ENCODE assay signal across 20 cellular contexts in genomic region chr15:69860316-69860715, GRCh38.
DNase-seq lines count a peak whose midpoint lies in the region; ATAC-seq, FAIRE-seq and TF ChIP-seq lines count a peak whose summit lies in the region.
"Had no signal": no experiment of that assay in that cellular context is flagged by ENCODE, and none has a peak within 500 bp of the region (broad histone marks: within the 10 kb centered on the region; RNA-seq: fewer than 3 reads in every experiment).

No MANE protein-coding gene starts in this region.

- no peak overlapping the region for H3K14ac ChIP-seq in trophoblast cell (ENCODE audit: low read length)

- H3K4ac ChIP-seq in trophoblast cell (ENCODE audit: low read depth, low read length), result no peak overlapping the region

- H3K27me3 ChIP-seq in trophoblast cell (ENCODE audit: insufficient read depth, low read length), result no peaks in the 10 kb centered on the region

- TF ChIP-seq CTCF in natural killer cell (IDR thresholded peaks at IDR 0.05) (no peak), brain (conservative IDR thresholded peaks at IDR 0.05) (no peak)

- peak; percentile 25 for DNase-seq in natural killer cell treated with Interleukin-12 subunit alpha and Interleukin-12 subunit beta and Interleukin-15 and Interleukin-18, amount 100 ng/mL, for 72 hours (ENCODE audit: low spot score)
- DNase-seq in natural killer cell (no peak), trophoblast cell (no peak), RCC 7860 (ENCODE audit: low spot score) (no peak)
- DNase-seq: DMS153, DND-41, KBM-7, MM.1S, NCI-H1048, NCI-H1417, NCI-H1694, NCI-H2029 treated with DMSO at 0.1 percent for 48 hours, NCI-H2227 treated with DMSO at 0.1 percent for 48 hours, PC-3 had no signal

- no peak overlapping the region for H3K23ac ChIP-seq in trophoblast cell (ENCODE audit: low read length)

- no peak overlapping the region for H4K91ac ChIP-seq in trophoblast cell (ENCODE audit: low read depth, low read length)

- H3K4me3 ChIP-seq in trophoblast cell (ENCODE audit: low read depth, low read length), result no peak overlapping the region

- H3K9ac ChIP-seq in trophoblast cell (ENCODE audit: low read length), result no peak overlapping the region

- no peak overlapping the region for H2BK120ac ChIP-seq in trophoblast cell (ENCODE audit: insufficient read depth, low read length, poor library complexity)

- H3K4me2 ChIP-seq in trophoblast cell (ENCODE audit: low read length), result no peak overlapping the region

- no peak overlapping the region for H3K18ac ChIP-seq in trophoblast cell (ENCODE audit: low read length)

- no peak for FAIRE-seq in RCC 7860 (lab: Jason Lieb, UNC)
- FAIRE-seq: GM19239, H54 had no signal

- intact Hi-C loops in natural killer cell (cut with micrococcal nuclease), result no loop called here

- H2BK12ac ChIP-seq in trophoblast cell (ENCODE audit: low read length), result no peak overlapping the region

- H4K8ac ChIP-seq in trophoblast cell (ENCODE audit: low read depth, low read length), result no peak overlapping the region

- no peak overlapping the region for H2AFZ ChIP-seq in trophoblast cell (ENCODE audit: insufficient read depth, low read length, poor library complexity)

- no peaks in the 10 kb centered on the region for H3K36me3 ChIP-seq in trophoblast cell (ENCODE audit: control insufficient read depth in 1 of 2, insufficient read depth in 2 of 2, low read length in 2 of 2)

- H3K9me3 ChIP-seq in trophoblast cell (ENCODE audit: insufficient read depth, low read depth, low read length), result no peaks in the 10 kb centered on the region

- no peak overlapping the region for H3K27ac Mint-ChIP-seq in natural killer cell treated with Interleukin-12 subunit alpha and Interleukin-12 subunit beta and Interleukin-15 and Interleukin-18, amount 100 ng/mL, for 72 hours
- no peak overlapping the region for H3K27ac Mint-ChIP-seq in natural killer cell
- H3K27ac Mint-ChIP-seq in brain, result peak overlapping the region in 3 of 5 experiments; percentile 18 to 58 (median 49)

- no peak for ATAC-seq in natural killer cell treated with Interleukin-12 subunit alpha and Interleukin-12 subunit beta and Interleukin-15 and Interleukin-18, amount 100 ng/mL, for 72 hours
- no peak for ATAC-seq in natural killer cell
- no peak for ATAC-seq in HG02642 (IDR thresholded peaks at IDR 0.05; ENCODE audit: poor library complexity, unreplicated experiment)
- no peak for ATAC-seq in GM21825 (IDR thresholded peaks at IDR 0.05; ENCODE audit: unreplicated experiment)
- ATAC-seq: PC-3, Right ventricle myocardium inferior had no signal

- H3K9me3 Mint-ChIP-seq in natural killer cell treated with Interleukin-12 subunit alpha and Interleukin-12 subunit beta and Interleukin-15 and Interleukin-18, amount 100 ng/mL, for 72 hours, result no peaks in the 10 kb centered on the region
- H3K9me3 Mint-ChIP-seq in natural killer cell (no peaks in the 10 kb centered on the region), brain (peaks cover 0 to 10% (median 0%) of the 10 kb centered on the region in 5 experiments)

- H3K79me2 ChIP-seq in trophoblast cell (ENCODE audit: control insufficient read depth, insufficient read depth, low read length, poor library complexity), result peaks cover 2% of the 10 kb centered on the region

- peaks cover 9% of the 10 kb centered on the region for H3K79me1 ChIP-seq in trophoblast cell (ENCODE audit: low read length)

- H3K4me3 Mint-ChIP-seq in natural killer cell treated with Interleukin-12 subunit alpha and Interleukin-12 subunit beta and Interleukin-15 and Interleukin-18, amount 100 ng/mL, for 72 hours, result no peak overlapping the region
- H3K4me3 Mint-ChIP-seq in natural killer cell (no peak overlapping the region), brain (no peak overlapping the region)

- H3K4me1 ChIP-seq in trophoblast cell (ENCODE audit: control insufficient read depth in 1 of 2, insufficient read depth in 2 of 2, low read length in 2 of 2), result peaks cover 20 to 29% of the 10 kb centered on the region in 2 experiments

- H3K4me1 Mint-ChIP-seq in natural killer cell treated with Interleukin-12 subunit alpha and Interleukin-12 subunit beta and Interleukin-15 and Interleukin-18, amount 100 ng/mL, for 72 hours (ENCODE audit: low read depth in 2 of 2), result peaks cover 0 to 4% of the 10 kb centered on the region in 2 donors
- H3K4me1 Mint-ChIP-seq in natural killer cell (peaks cover 6 to 11% of the 10 kb centered on the region in 2 donors), brain (peaks cover 78% of the 10 kb centered on the region)

- H2BK5ac ChIP-seq in trophoblast cell (ENCODE audit: low read depth, low read length, poor library complexity), result no peak overlapping the region

- H3K27ac ChIP-seq in trophoblast cell (ENCODE audit: low read depth, low read length), result no peak overlapping the region

- H4K12ac ChIP-seq in trophoblast cell (ENCODE audit: low read depth, low read length), result no peak overlapping the region

- H3K36me3 Mint-ChIP-seq in natural killer cell treated with Interleukin-12 subunit alpha and Interleukin-12 subunit beta and Interleukin-15 and Interleukin-18, amount 100 ng/mL, for 72 hours, result no peaks in the 10 kb centered on the region
- H3K36me3 Mint-ChIP-seq in natural killer cell (no peaks in the 10 kb centered on the region), brain (no peaks in the 10 kb centered on the region)

- H3K27me3 Mint-ChIP-seq in natural killer cell treated with Interleukin-12 subunit alpha and Interleukin-12 subunit beta and Interleukin-15 and Interleukin-18, amount 100 ng/mL, for 72 hours, result peaks cover 7 to 17% of the 10 kb centered on the region in 2 donors
- peaks cover 12 to 15% of the 10 kb centered on the region in 2 donors for H3K27me3 Mint-ChIP-seq in natural killer cell (ENCODE audit: low read depth in 2 of 2)
- peaks cover 7% of the 10 kb centered on the region for H3K27me3 Mint-ChIP-seq in brain

- H2AK5ac ChIP-seq in trophoblast cell (ENCODE audit: low read length), result peak overlapping the region; percentile 9

- WGBS in trophoblast cell (ENCODE audit: extremely low coverage, insufficient coverage, insufficient read length), result no CpG with 5 or more reads among the region's 7 CpGs

Comparison
In these comparisons a context has a peak if more than half of its experiments do, and no peak if none do; other contexts are left out.
1. H3K27ac Mint-ChIP-seq: peak in brain (3 of 5); none in natural killer cell treated with Interleukin-12 subunit alpha and Interleukin-12 subunit beta and Interleukin-15 and Interleukin-18, amount 100 ng/mL, for 72 hours (0 of 2) and natural killer cell (0 of 2).